ENCODE assay signal across 12 cellular contexts in the genomic region with DNA sequence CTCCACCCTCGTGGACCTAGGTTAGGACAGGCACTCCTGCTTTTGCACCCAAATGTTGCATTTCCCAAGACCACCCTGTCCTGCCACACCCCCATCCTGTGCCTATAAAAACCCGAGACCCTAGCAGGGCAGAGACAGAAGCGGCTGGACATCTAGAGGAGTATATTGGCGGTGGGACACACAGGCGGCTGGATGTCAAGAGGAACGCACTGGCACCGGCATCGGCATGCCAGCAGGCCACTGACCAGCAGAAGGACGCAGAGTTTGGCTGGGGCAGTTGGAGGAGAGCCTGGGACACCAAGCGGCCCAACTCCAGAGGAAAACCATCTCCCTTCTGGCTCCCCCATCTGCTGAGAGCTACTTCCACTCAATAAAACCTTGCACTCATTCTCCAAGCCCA. TPM values are rescaled to one million over a fixed set of nuclear protein-coding genes. Genes with fewer than 3 reads are reported as not detected.
"Had no signal": no experiment of that assay in that cellular context is flagged by ENCODE, and none has a peak within 500 bp of the region (broad histone marks: within the 10 kb centered on the region; RNA-seq: fewer than 3 reads in every experiment).

No MANE protein-coding gene starts in this region.

- H2AFZ ChIP-seq: GM23248 had no signal

- H3K27ac ChIP-seq: GM23248, HL-60 had no signal

- H3K4me1 ChIP-seq: HAP-1 had no signal

- H3K4me3 ChIP-seq: GM23248, HAP-1 had no signal

- FAIRE-seq: HepG2 had no signal

- H3K9ac ChIP-seq: GM23248 had no signal

- ATAC-seq: HCT116, HepG2 had no signal

- H3K36me3 ChIP-seq: HAP-1 had no signal

- DNase-seq: GM23248, GOT3, HFFc6, KG1 had no signal

- H3K9me3 ChIP-seq: HAP-1 had no signal

RNA-seq across cellular contexts. Expression of a gene that starts 14.7 kb away (rescaled TPM):
- total RNA-seq: GM23248, H4, H7, HepG2, HT1080 had no signal
- polyA plus RNA-seq: GM23248, HepG2, IgD-negative memory B cell had no signal

RNA-seq across cellular contexts. Expression of a gene that starts 53.3 kb away (rescaled TPM):
- total RNA-seq: GM23248, H4, H7, HFFc6, HT1080 had no signal
- polyA plus RNA-seq: GM23248, IgD-negative memory B cell had no signal
